Comparison of ENCODE assay signal across 7 cellular contexts in genomic region chr19:48896191-48896720, GRCh38. TPM values are rescaled to one million over a fixed set of nuclear protein-coding genes. Genes with fewer than 3 reads are reported as not detected.
DNase-seq lines count a peak whose midpoint lies in the region; ATAC-seq and TF ChIP-seq lines count a peak whose summit lies in the region.
"Had no signal": no experiment of that assay in that cellular context is flagged by ENCODE, and none has a peak within 500 bp of the region (broad histone marks: within the 10 kb centered on the region; RNA-seq: fewer than 3 reads in every experiment).

No MANE protein-coding gene starts in this region.

- H3K27me3 ChIP-seq in PC-3 (ENCODE audit: low read length): no peaks in the 10 kb centered on the region

- no TSS peak for BruUV-seq in PC-3 (replicated peaks; lab: Mats Ljungman, UMichigan)

- DNase-seq in NCI-H146 (lab: John Stamatoyannopoulos, UW) (peak; percentile 84), retina (peak; percentile 44), SIG-M5 treated with dmso at 0.1 percent for 504 hours (lab: John Stamatoyannopoulos, UW; ENCODE audit: unreplicated experiment) (no peak), left lobe of liver (ENCODE audit: low spot score) (no peak), PC-3 (no peak)
- peak; percentile 51 for DNase-seq in effector CD8-positive, alpha-beta T cell (lab: John Stamatoyannopoulos, UW)

- intact Hi-C loops in PC-3 (cut with micrococcal nuclease): no loop called here

- no peak for TF ChIP-seq CTCF in PC-3 (conservative IDR thresholded peaks at IDR 0.05; ENCODE audit: low read depth, low read length)

- POLR2A ChIA-PET in PC-3 (lab: Charles Lee; ENCODE audit: unreplicated experiment): no interaction called here

- H3K9me3 ChIP-seq in PC-3 (ENCODE audit: low read length): no peaks in the 10 kb centered on the region

- H2AFZ ChIP-seq in PC-3 (ENCODE audit: low read length): no peak overlapping the region

- CTCF ChIA-PET in PC-3 (lab: Charles Lee): no interaction called here

- H3F3A ChIP-seq in PC-3 (ENCODE audit: low read length, unreplicated experiment): no peaks in the 10 kb centered on the region

- no peaks in the 10 kb centered on the region for H3K9me2 ChIP-seq in PC-3 (replicated peaks; ENCODE audit: low read length)

- H3K9ac ChIP-seq in PC-3 (ENCODE audit: low read length): no peak overlapping the region

- no peak overlapping the region for H3K4me3 ChIP-seq in PC-3 (ENCODE audit: low read length)

- ATAC-seq in left lobe of liver (no peak), PC-3 (no peak)

- no peak overlapping the region for H3K4me2 ChIP-seq in PC-3 (ENCODE audit: low read length)

- no peaks in the 10 kb centered on the region for H3K36me3 ChIP-seq in PC-3 (ENCODE audit: low read depth, low read length)

- peaks cover 10% of the 10 kb centered on the region for H3K79me2 ChIP-seq in PC-3 (ENCODE audit: low read length)

- no peaks in the 10 kb centered on the region for H4K20me1 ChIP-seq in PC-3 (ENCODE audit: low read length)

- peaks cover 5% of the 10 kb centered on the region; the same call in 1 of the 2 replicates for H3K4me1 ChIP-seq in PC-3 (ENCODE audit: insufficient read depth, low read length)

- H3K27ac ChIP-seq in PC-3 (ENCODE audit: low read length): no peak overlapping the region

RNA-seq across cellular contexts. Expression of gene TULP2, which starts 2.3 kb away (rescaled TPM):
- total RNA-seq in left lobe of liver: not detected
- not detected in 2 replicates for total RNA-seq in PC-3 (2014; rRNA removed)
- total RNA-seq: M059J had no signal

RNA-seq across cellular contexts. Expression of gene NUCB1, which starts 3.9 kb away (rescaled TPM):
- total RNA-seq in left lobe of liver: 300 TPM
- 137 and 138 TPM in 2 replicates for total RNA-seq in PC-3 (2014; rRNA removed)

RNA-seq across cellular contexts. Expression of gene PPP1R15A, which starts 24.0 kb away (rescaled TPM):
- total RNA-seq in left lobe of liver: 5.7 TPM
- total RNA-seq in PC-3 (2014; rRNA removed): 78.0 and 105 TPM in 2 replicates

RNA-seq across cellular contexts. Expression of gene PLEKHA4, which starts 27.8 kb away (rescaled TPM):
- 7.6 TPM for total RNA-seq in left lobe of liver
- 0.63 and 1.2 TPM in 2 replicates for total RNA-seq in PC-3 (2014; rRNA removed)

RNA-seq across cellular contexts. Expression of gene DHDH, which starts 37.2 kb away (rescaled TPM):
- total RNA-seq in left lobe of liver: 0.23 TPM
- 1.6 and 1.8 TPM in 2 replicates for total RNA-seq in PC-3 (2014; rRNA removed)

Comparison
In these comparisons a context has a peak if more than half of its experiments do, and no peak if none do; other contexts are left out.
1. DNase-seq: peak in NCI-H146 (single experiment), effector CD8-positive, alpha-beta T cell (single experiment) and retina (single experiment); none in SIG-M5 treated with dmso at 0.1 percent for 504 hours (single experiment), left lobe of liver (single experiment) and PC-3 (single experiment).
2. RNA of gene PPP1R15A, which starts 24.0 kb away (total RNA-seq): 78.0 to 105 TPM in PC-3; 5.7 TPM in left lobe of liver (single experiment); every median in the first group is over 10 times any median in the second.